In the genomic region with DNA sequence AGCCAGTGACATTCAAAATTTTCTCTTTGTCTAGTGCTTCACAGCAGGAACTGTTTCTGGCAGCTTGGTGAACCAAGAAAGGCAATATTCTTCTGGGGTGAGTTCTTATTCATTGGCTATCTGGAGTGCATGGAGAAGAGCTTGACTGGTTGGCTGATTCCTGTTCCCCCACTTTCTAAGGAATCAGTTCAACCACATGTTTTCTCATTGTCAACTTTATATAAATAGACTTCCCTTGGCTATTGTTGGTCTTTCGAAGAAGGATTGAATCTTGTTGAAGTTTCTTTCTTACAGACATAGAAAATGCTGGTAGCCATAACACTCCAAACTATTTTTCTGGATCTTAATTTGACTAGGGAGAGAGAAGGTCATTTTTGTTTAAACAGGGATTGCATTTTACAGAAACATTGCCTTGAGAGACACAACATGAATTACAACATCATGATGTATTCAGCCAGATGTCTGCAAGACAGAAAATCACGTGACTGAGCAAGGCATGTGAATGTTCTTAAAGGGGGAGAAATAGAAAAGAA, we compare ENCODE assay signal across 12 cellular contexts.
A peak's percentile ranks its signal among the peaks of the same experiment; 100 is the strongest.
DNase-seq lines count a peak whose midpoint lies in the region; ATAC-seq, FAIRE-seq and TF ChIP-seq lines count a peak whose summit lies in the region.
"Had no signal": no experiment of that assay in that cellular context is flagged by ENCODE, and none has a peak within 500 bp of the region (broad histone marks: within the 10 kb centered on the region; RNA-seq: fewer than 3 reads in every experiment).

No MANE protein-coding gene starts in this region.

- ATAC-seq in pancreas (peak in 3 of 4 donors; percentile 32 to 63 (median 47)), HG03457 (IDR thresholded peaks at IDR 0.05; ENCODE audit: unreplicated experiment) (no peak), HG02759 (IDR thresholded peaks at IDR 0.05; ENCODE audit: unreplicated experiment) (no peak)
- ATAC-seq: body of pancreas had no signal

- TF ChIP-seq CTCF in adrenal gland (IDR thresholded peaks at IDR 0.05) (no peak), pancreas (IDR thresholded peaks at IDR 0.05) (no peak), kidney (IDR thresholded peaks at IDR 0.05; ENCODE audit: borderline replicate concordance, extremely low read depth, insufficient read depth) (no peak)

- H3K36me3 ChIP-seq in adrenal gland (replicated peaks in 1 of 2): no peaks in the 10 kb centered on the region
- no peaks in the 10 kb centered on the region for H3K36me3 ChIP-seq in pancreas
- H3K36me3 ChIP-seq in kidney (ENCODE audit: control insufficient read depth in 1 of 2, insufficient read depth in 2 of 2, low read length in 2 of 2): no peaks in the 10 kb centered on the region
- H3K36me3 ChIP-seq: BLaER1 treated with 17β-estradiol and CSF1 and Interleukin-3, amounts not matched to agents 10 nM and 100 nM had no signal

- no peak overlapping the region for H3K9ac ChIP-seq in kidney (ENCODE audit: low read length in 2 of 2)

- intact Hi-C loops in adrenal gland (cut with DNase I): no loop called here
- intact Hi-C loops in pancreas (cut with DNase I): no loop called here
- intact Hi-C loops in kidney (cut with DNase I): no loop called here

- 31 to 47% (median 37%) methylated on average over 2 of the region's 2 CpGs for WGBS in adrenal gland, 4 donors
- 36 to 39% methylated on average over 2 of the region's 2 CpGs for WGBS in pancreas, 2 donors

- TF ChIP-seq POLR2A in adrenal gland (IDR thresholded peaks at IDR 0.05): no peak

- H3K9me3 ChIP-seq in adrenal gland (replicated peaks in 1 of 3): no peaks in the 10 kb centered on the region
- H3K9me3 ChIP-seq in pancreas: no peaks in the 10 kb centered on the region
- H3K9me3 ChIP-seq in kidney (ENCODE audit: control insufficient read depth in 1 of 2, low read length in 2 of 2): no peaks in the 10 kb centered on the region
- H3K9me3 ChIP-seq: body of pancreas had no signal

- DNase-seq in AG20443 (ENCODE audit: low spot score) (peak; percentile 18), adrenal gland (peak in 3 of 7 donors; percentile 17 to 43 (median 30)), globus pallidus (ENCODE audit: low spot score) (peak; percentile 60), pancreas (no peak), frontal cortex (ENCODE audit: low spot score in 2 of 2) (no peak), kidney (no peak)
- DNase-seq: GOT3, mesendoderm had no signal

- H3K27ac ChIP-seq in adrenal gland (peak overlapping the region in 4 of 5 donors; percentile 26 to 77 (median 44)), pancreas (peak overlapping the region in 1 of 4 donors; percentile 25), kidney (ENCODE audit: low read depth in 2 of 2, low read length in 2 of 2) (peak overlapping the region in 1 of 2 donors; percentile 0)

- H3K4me3 ChIP-seq in adrenal gland (no peak overlapping the region), pancreas (no peak overlapping the region), kidney (ENCODE audit: low read length in 2 of 2) (no peak overlapping the region)
- H3K4me3 ChIP-seq: BLaER1 treated with 17β-estradiol and CSF1 and Interleukin-3, amounts not matched to agents 10 nM and 100 nM; body of pancreas had no signal

- FAIRE-seq in pancreas (lab: Jason Lieb, UNC): no peak
- no peak for FAIRE-seq in frontal cortex (lab: Jason Lieb, UNC)
- FAIRE-seq in kidney (lab: Jason Lieb, UNC): no peak

- H3K27me3 ChIP-seq in adrenal gland: no peaks in the 10 kb centered on the region
- no peaks in the 10 kb centered on the region for H3K27me3 ChIP-seq in pancreas
- H3K27me3 ChIP-seq: BLaER1 treated with 17β-estradiol and CSF1 and Interleukin-3, amounts not matched to agents 10 nM and 100 nM; body of pancreas had no signal

- peaks cover 0 to 12% of the 10 kb centered on the region in 2 donors for H3K4me1 ChIP-seq in adrenal gland (replicated peaks in 1 of 2)
- H3K4me1 ChIP-seq in pancreas: no peaks in the 10 kb centered on the region
- H3K4me1 ChIP-seq in kidney (ENCODE audit: control insufficient read depth in 1 of 2, insufficient read depth in 1 of 2, low read depth in 1 of 2, low read length in 2 of 2): no peaks in the 10 kb centered on the region
- H3K4me1 ChIP-seq: body of pancreas had no signal

Comparison
In these comparisons a context has a peak if more than half of its experiments do, and no peak if none do; other contexts are left out.
1. DNase-seq: peak in AG20443 (single experiment) and globus pallidus (single experiment); none in pancreas (0 of 6), frontal cortex (0 of 2) and kidney (single experiment).
2. ATAC-seq: peak in pancreas (3 of 4); none in HG03457 (single experiment) and HG02759 (single experiment).